Comparison of ENCODE assay signal across 1 cellular context in the genomic region with DNA sequence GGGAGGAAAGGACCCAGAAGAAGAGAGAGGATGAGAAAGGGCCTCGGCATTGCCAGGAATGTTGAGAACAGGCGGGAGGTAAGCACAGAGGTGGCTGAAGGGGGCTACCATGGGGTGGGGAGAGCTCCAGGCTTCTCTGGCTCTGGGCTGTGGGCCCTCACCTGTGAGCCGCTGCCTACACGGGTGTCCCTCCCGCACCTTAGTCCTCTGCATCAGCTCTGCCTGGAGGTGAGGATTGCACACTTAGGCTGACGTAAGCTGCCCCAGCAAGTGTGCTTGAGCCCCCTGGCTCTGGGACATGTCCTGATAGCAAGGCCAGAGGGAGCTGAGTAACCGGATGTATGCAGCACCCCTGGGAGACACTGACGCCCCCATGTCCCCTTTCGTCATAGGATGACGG.
A peak's percentile ranks its signal among the peaks of the same experiment; 100 is the strongest.
TF ChIP-seq lines count a peak whose summit lies in the region.

No MANE protein-coding gene starts in this region.

TF ChIP-seq in HepG2, 621 proteins besides CTCF, POLR2A, EP300 and RAD21:
- TF ChIP-seq CREB1 (IDR thresholded peaks at IDR 0.05) (0 out of 2 replicates have a peak, but pooled peaks have one; percentile 43), CREB1 (CRISPR knock-in tag; IDR thresholded peaks at IDR 0.05) (no peak), ZNF383 (CRISPR knock-in tag; IDR thresholded peaks at IDR 0.05; ENCODE audit: borderline replicate concordance) (no peak), ZNF780A (CRISPR knock-in tag; IDR thresholded peaks at IDR 0.05) (no peak)
TF ChIP-seq in HepG2: peak in this region for 1.
